In genomic region chr12:133108150-133108549, GRCh38 we compare ENCODE assay signal across 15 cellular contexts. TPM values are rescaled to one million over a fixed set of nuclear protein-coding genes. Genes with fewer than 3 reads are reported as not detected.
A peak's percentile ranks its signal among the peaks of the same experiment; 100 is the strongest.
DNase-seq lines count a peak whose midpoint lies in the region; ATAC-seq, FAIRE-seq and TF ChIP-seq lines count a peak whose summit lies in the region.
"Had no signal": no experiment of that assay in that cellular context is flagged by ENCODE, and none has a peak within 500 bp of the region (broad histone marks: within the 10 kb centered on the region; RNA-seq: fewer than 3 reads in every experiment).

No MANE protein-coding gene starts in this region.

- peaks cover 4 to 45% (median 39%) of the 10 kb centered on the region in 4 donors for H3K36me3 ChIP-seq in liver (ENCODE audit: control insufficient read depth in 4 of 4, insufficient read depth in 3 of 4, low read depth in 1 of 4, low read length in 3 of 4)
- peaks cover 6 to 31% of the 10 kb centered on the region in 2 experiments for H3K36me3 ChIP-seq in HepG2 (replicated peaks in 1 of 2; ENCODE audit: control insufficient read depth in 1 of 2, insufficient read depth in 2 of 2, low read length in 2 of 2)
- H3K36me3 ChIP-seq in kidney (ENCODE audit: control insufficient read depth in 1 of 2, insufficient read depth in 2 of 2, low read length in 2 of 2), result peaks cover 21 to 44% of the 10 kb centered on the region in 2 donors
- peaks cover 26 to 55% (median 36%) of the 10 kb centered on the region in 5 donors for H3K36me3 ChIP-seq in subcutaneous abdominal adipose tissue (ENCODE audit: control insufficient read depth in 5 of 5, insufficient read depth in 5 of 5, low read length in 5 of 5)

- no peak overlapping the region for H3K4me2 ChIP-seq in HepG2 (ENCODE audit: low read depth, low read length)

- 96% methylated on average over 2 of the region's 2 CpGs for WGBS in liver
- WGBS in HepG2 (ENCODE audit: low lambda C conversion rate), result 100% methylated on average over 2 of the region's 2 CpGs

- ATAC-seq in HepG2 (no peak), HG03378 (IDR thresholded peaks at IDR 0.05; ENCODE audit: unreplicated experiment) (no peak), GM18909 (IDR thresholded peaks at IDR 0.05; ENCODE audit: poor library complexity, unreplicated experiment) (no peak)
- ATAC-seq: CD8-positive, alpha-beta T cell; HCT116 had no signal

- no peak overlapping the region for H2AFZ ChIP-seq in HepG2 (ENCODE audit: low read length)
- H2AFZ ChIP-seq: GM23248 had no signal

- DNase-seq in HepG2 (ENCODE audit: low spot score) (no peak), coronary artery (ENCODE audit: low spot score) (no peak), kidney (no peak), AML-193 (lab: John Stamatoyannopoulos, UW) (no peak)
- DNase-seq: 8988T; ACHN; Caco-2; CD8-positive, alpha-beta T cell; DMS53; GM23248 had no signal

- no peak for TF ChIP-seq POLR2A in HepG2 (IDR thresholded peaks at IDR 0.05; ENCODE audit: insufficient read depth in 1 of 2, low read depth in 2 of 2, low read length in 2 of 2)

- no peak for TF ChIP-seq EP300 in HepG2 (IDR thresholded peaks at IDR 0.05; ENCODE audit: low read depth in 2 of 2, low read length in 2 of 2)
- no peak for TF ChIP-seq EP300 in HepG2 (CRISPR knock-in tag; IDR thresholded peaks at IDR 0.05; ENCODE audit: borderline replicate concordance)

- H3K79me2 ChIP-seq in HepG2 (ENCODE audit: insufficient read depth, low read length), result no peaks in the 10 kb centered on the region

- intact Hi-C loops in HepG2 (cut with micrococcal nuclease; ENCODE audit: unreplicated experiment), result no loop called here
- intact Hi-C loops in kidney (cut with DNase I), result loop anchor here (5.0 kb wide), 1 partner anchor 56 kb away; no protein-coding TSS in a partner anchor

- peaks cover 49 to 89% (median 73%) of the 10 kb centered on the region in 4 donors for H3K9me3 ChIP-seq in liver (ENCODE audit: control insufficient read depth in 4 of 4, low read length in 3 of 4)
- H3K9me3 ChIP-seq in HepG2 (ENCODE audit: low read length), result peaks cover 96% of the 10 kb centered on the region
- peaks cover 59 to 85% of the 10 kb centered on the region in 2 donors for H3K9me3 ChIP-seq in kidney (ENCODE audit: control insufficient read depth in 1 of 2, low read length in 2 of 2)
- peaks cover 73 to 96% (median 89%) of the 10 kb centered on the region in 5 donors for H3K9me3 ChIP-seq in subcutaneous abdominal adipose tissue (ENCODE audit: control insufficient read depth in 5 of 5, low read length in 5 of 5)

- H3K27ac ChIP-seq in liver (ENCODE audit: low read depth in 1 of 2, low read length in 2 of 2) (no peak overlapping the region), HepG2 (ENCODE audit: extremely low read length, insufficient read depth, low read length) (no peak overlapping the region), coronary artery (no peak overlapping the region), kidney (ENCODE audit: low read depth in 2 of 2, low read length in 2 of 2) (no peak overlapping the region), subcutaneous abdominal adipose tissue (ENCODE audit: low read depth, low read length) (no peak overlapping the region)
- H3K27ac ChIP-seq: GM23248 had no signal

- no peak for FAIRE-seq in HepG2 (lab: Jason Lieb, UNC)
- FAIRE-seq in kidney (lab: Jason Lieb, UNC), result no peak

- no peaks in the 10 kb centered on the region for H3K27me3 ChIP-seq in liver (ENCODE audit: control insufficient read depth in 4 of 4, insufficient read depth in 4 of 4, low read length in 3 of 4)
- H3K27me3 ChIP-seq in HepG2 (ENCODE audit: control insufficient read depth in 1 of 2, insufficient read depth in 2 of 2, low read length in 2 of 2), result no peaks in the 10 kb centered on the region
- no peaks in the 10 kb centered on the region for H3K27me3 ChIP-seq in subcutaneous abdominal adipose tissue (ENCODE audit: control insufficient read depth in 5 of 5, insufficient read depth in 4 of 5, low read length in 5 of 5)

- in situ Hi-C loops in HepG2 (cut with HindIII; ENCODE audit: extremely low pct_ligation_motif_present, low pct_unique_long_range_greater_than_20kb), result no loop called here

- no TSS peak for BruUV-seq in HepG2 (replicated peaks; lab: Mats Ljungman, UMichigan)

- CTCF ChIA-PET in HepG2 (lab: Yijun Ruan, JAX; ENCODE audit: low intra/inter-chr PET ratio, low total read pairs), result no interaction called here

- no peak overlapping the region for H3K9ac ChIP-seq in liver (ENCODE audit: low read depth in 1 of 2, low read length in 2 of 2)
- H3K9ac ChIP-seq in HepG2 (ENCODE audit: insufficient read depth, low read depth, low read length), result no peak overlapping the region
- no peak overlapping the region for H3K9ac ChIP-seq in kidney (ENCODE audit: low read length in 2 of 2)
- no peak overlapping the region for H3K9ac ChIP-seq in subcutaneous abdominal adipose tissue (ENCODE audit: low read length in 5 of 5)
- H3K9ac ChIP-seq: GM23248 had no signal

- H3K4me3 ChIP-seq in liver (ENCODE audit: low read depth in 1 of 3, low read length in 3 of 3), result peak overlapping the region in 2 of 3 donors; percentile 49 to 66
- no peak overlapping the region for H3K4me3 ChIP-seq in HepG2 (replicated peaks in 1 of 3; ENCODE audit: insufficient read depth in 1 of 3, low read depth in 2 of 3, low read length in 3 of 3)
- peak overlapping the region; percentile 27 for H3K4me3 ChIP-seq in coronary artery
- peak overlapping the region; percentile 4 to 8 for H3K4me3 ChIP-seq in kidney (ENCODE audit: low read length in 2 of 2)
- peak overlapping the region; percentile 36 to 65 (median 53) for H3K4me3 ChIP-seq in subcutaneous abdominal adipose tissue (ENCODE audit: low read depth in 1 of 5, low read length in 5 of 5)

- POLR2A ChIA-PET in HepG2 (lab: Yijun Ruan, JAX), result no interaction called here

- no peaks in the 10 kb centered on the region for H4K20me1 ChIP-seq in HepG2 (ENCODE audit: insufficient read depth, low read length)

- no peaks in the 10 kb centered on the region for H3K4me1 ChIP-seq in liver (ENCODE audit: control insufficient read depth in 4 of 4, insufficient read depth in 4 of 4, low read length in 3 of 4)
- H3K4me1 ChIP-seq in HepG2 (ENCODE audit: insufficient read depth, low read length), result no peaks in the 10 kb centered on the region
- H3K4me1 ChIP-seq in kidney (ENCODE audit: control insufficient read depth in 1 of 2, insufficient read depth in 1 of 2, low read depth in 1 of 2, low read length in 2 of 2), result no peaks in the 10 kb centered on the region
- no peaks in the 10 kb centered on the region for H3K4me1 ChIP-seq in subcutaneous abdominal adipose tissue (ENCODE audit: control insufficient read depth in 5 of 5, insufficient read depth in 5 of 5, low read length in 5 of 5)
- H3K4me1 ChIP-seq: Caco-2 had no signal

- TF ChIP-seq CTCF in liver (IDR thresholded peaks at IDR 0.05; ENCODE audit: low read depth, low read length, missing input control) (no peak), HepG2 (CRISPR knock-in tag; IDR thresholded peaks at IDR 0.05) (no peak), coronary artery (IDR thresholded peaks at IDR 0.05) (no peak), kidney (IDR thresholded peaks at IDR 0.05; ENCODE audit: borderline replicate concordance, extremely low read depth, insufficient read depth) (no peak)

- TF ChIP-seq RAD21 in liver (IDR thresholded peaks at IDR 0.05) (no peak), HepG2 (CRISPR knock-in tag; IDR thresholded peaks at IDR 0.05) (no peak)

RNA-seq across cellular contexts. Expression of gene ZNF891, which starts 21.9 kb away (rescaled TPM):
- total RNA-seq in liver (1 to 10 TPM in 1 of 2 donors, under 1 TPM in 1; 0.61 to 1.3 TPM), HepG2 (2016; rRNA removed; fragmentation: Illumina TruSeq; extraction: Trizol) (1.8 and 2.1 TPM in 2 replicates), kidney (3.1 TPM)
- polyA plus RNA-seq in liver (under 1 TPM; 0.13 to 0.29 TPM), HepG2 (2011; rRNA removed) (1.3 and 1.4 TPM in 2 replicates), kidney (ENCODE audit: insufficient read depth, low read depth, low replicate concordance) (0.39 TPM)
- 0.30 and 0.35 TPM in 2 replicates for total RNA-seq in HepG2 (2016; cell fraction: cytosol; rRNA removed; fragmentation: Illumina TruSeq; extraction: Trizol; ENCODE audit: low read depth)
- 1.7 and 2.1 TPM in 2 replicates for total RNA-seq in HepG2 (2016; cell fraction: insoluble cytoplasmic fraction; rRNA removed; fragmentation: Illumina TruSeq; extraction: Trizol)
- 0.65 and 0.87 TPM in 2 replicates for total RNA-seq in HepG2 (2016; cell fraction: membrane; rRNA removed; fragmentation: Illumina TruSeq; extraction: Trizol)
- 3.9 and 4.4 TPM in 2 replicates for total RNA-seq in HepG2 (2016; cell fraction: nucleus; rRNA removed; fragmentation: Illumina TruSeq; extraction: Trizol)
- 0.27 and 0.41 TPM in 2 replicates for polyA plus RNA-seq in HepG2 (2011; cell fraction: cytosol; rRNA removed)
- polyA plus RNA-seq in HepG2 (2011; cell fraction: nucleus; rRNA removed), result 1.9 and 3.1 TPM in 2 replicates
- 0.79 and 1.0 TPM in 2 replicates for polyA plus RNA-seq in HepG2 (2012)
- 0.11 and 0.20 TPM in 2 replicates for polyA plus RNA-seq in HepG2 (2016; cell fraction: cytosol; fragmentation: Illumina TruSeq; extraction: Trizol; ENCODE audit: low read depth)
- 0.79 and 0.83 TPM in 2 replicates for polyA plus RNA-seq in HepG2 (2016; cell fraction: insoluble cytoplasmic fraction; fragmentation: Illumina TruSeq; extraction: Trizol; ENCODE audit: low read depth)
- 0.19 and 0.26 TPM in 2 replicates for polyA plus RNA-seq in HepG2 (2016; cell fraction: membrane; fragmentation: Illumina TruSeq; extraction: Trizol; ENCODE audit: low read depth)
- 3.5 and 3.7 TPM in 2 replicates for polyA plus RNA-seq in HepG2 (2016; cell fraction: nucleus; fragmentation: Illumina TruSeq; extraction: Trizol; ENCODE audit: insufficient read depth, low read depth)
- polyA minus RNA-seq in HepG2 (2011; rRNA and poly(A)+ RNA removed; ENCODE audit: low replicate concordance), result 1.0 and 1.5 TPM in 2 replicates
- polyA minus RNA-seq in HepG2 (2011; cell fraction: cytosol; rRNA and poly(A)+ RNA removed), result 0.69 and 0.79 TPM in 2 replicates
- polyA minus RNA-seq in HepG2 (2011; cell fraction: nucleus; rRNA and poly(A)+ RNA removed), result 7.0 and 9.1 TPM in 2 replicates

RNA-seq across cellular contexts. Expression of gene ZNF10, which starts 22.3 kb away (rescaled TPM):
- total RNA-seq in liver (1 to 10 TPM; 5.4 to 5.6 TPM), HepG2 (2016; rRNA removed; fragmentation: Illumina TruSeq; extraction: Trizol) (6.5 and 8.9 TPM in 2 replicates), kidney (15.1 TPM)
- polyA plus RNA-seq in liver (1 to 10 TPM; 1.8 to 3.1 TPM), HepG2 (2011; rRNA removed) (2.9 and 4.3 TPM in 2 replicates), kidney (ENCODE audit: insufficient read depth, low read depth, low replicate concordance) (4.6 TPM)
- total RNA-seq in HepG2 (2016; cell fraction: cytosol; rRNA removed; fragmentation: Illumina TruSeq; extraction: Trizol; ENCODE audit: low read depth), result 1.2 and 3.3 TPM in 2 replicates
- total RNA-seq in HepG2 (2016; cell fraction: insoluble cytoplasmic fraction; rRNA removed; fragmentation: Illumina TruSeq; extraction: Trizol), result 5.8 and 8.0 TPM in 2 replicates
- total RNA-seq in HepG2 (2016; cell fraction: membrane; rRNA removed; fragmentation: Illumina TruSeq; extraction: Trizol), result 2.8 and 2.9 TPM in 2 replicates
- total RNA-seq in HepG2 (2016; cell fraction: nucleus; rRNA removed; fragmentation: Illumina TruSeq; extraction: Trizol), result 16.7 TPM in 2 replicates
- polyA plus RNA-seq in HepG2 (2011; cell fraction: cytosol; rRNA removed), result 3.1 and 3.3 TPM in 2 replicates
- 9.1 and 12.9 TPM in 2 replicates for polyA plus RNA-seq in HepG2 (2011; cell fraction: nucleus; rRNA removed)
- 3.7 and 4.5 TPM in 2 replicates for polyA plus RNA-seq in HepG2 (2012)
- polyA plus RNA-seq in HepG2 (2016; cell fraction: cytosol; fragmentation: Illumina TruSeq; extraction: Trizol; ENCODE audit: low read depth), result 0.14 and 0.41 TPM in 2 replicates
- 4.4 and 4.7 TPM in 2 replicates for polyA plus RNA-seq in HepG2 (2016; cell fraction: insoluble cytoplasmic fraction; fragmentation: Illumina TruSeq; extraction: Trizol; ENCODE audit: low read depth)
- polyA plus RNA-seq in HepG2 (2016; cell fraction: membrane; fragmentation: Illumina TruSeq; extraction: Trizol; ENCODE audit: low read depth), result 0.45 and 1.2 TPM in 2 replicates
- 24.2 and 24.8 TPM in 2 replicates for polyA plus RNA-seq in HepG2 (2016; cell fraction: nucleus; fragmentation: Illumina TruSeq; extraction: Trizol; ENCODE audit: insufficient read depth, low read depth)
- 11.9 and 16.4 TPM in 2 replicates for polyA minus RNA-seq in HepG2 (2011; rRNA and poly(A)+ RNA removed; ENCODE audit: low replicate concordance)
- 2.3 and 5.3 TPM in 2 replicates for polyA minus RNA-seq in HepG2 (2011; cell fraction: cytosol; rRNA and poly(A)+ RNA removed)
- 49.4 and 60.4 TPM in 2 replicates for polyA minus RNA-seq in HepG2 (2011; cell fraction: nucleus; rRNA and poly(A)+ RNA removed)

RNA-seq across cellular contexts. Expression of gene ZNF140, which starts 27.4 kb away (rescaled TPM):
- total RNA-seq in liver, result 10 to 100 TPM; 10.0 to 12.4 TPM
- 1 to 10 TPM; 5.2 to 6.3 TPM for polyA plus RNA-seq in liver
- total RNA-seq in HepG2 (2016; rRNA removed; fragmentation: Illumina TruSeq; extraction: Trizol), result 13.5 and 20.7 TPM in 2 replicates
- 6.5 and 7.5 TPM in 2 replicates for total RNA-seq in HepG2 (2016; cell fraction: cytosol; rRNA removed; fragmentation: Illumina TruSeq; extraction: Trizol; ENCODE audit: low read depth)
- 12.6 and 17.5 TPM in 2 replicates for total RNA-seq in HepG2 (2016; cell fraction: insoluble cytoplasmic fraction; rRNA removed; fragmentation: Illumina TruSeq; extraction: Trizol)
- total RNA-seq in HepG2 (2016; cell fraction: membrane; rRNA removed; fragmentation: Illumina TruSeq; extraction: Trizol), result 13.1 and 15.0 TPM in 2 replicates
- total RNA-seq in HepG2 (2016; cell fraction: nucleus; rRNA removed; fragmentation: Illumina TruSeq; extraction: Trizol), result 14.3 and 17.4 TPM in 2 replicates
- polyA plus RNA-seq in HepG2 (2011; rRNA removed), result 8.7 and 10.1 TPM in 2 replicates
- 3.8 and 6.7 TPM in 2 replicates for polyA plus RNA-seq in HepG2 (2011; cell fraction: cytosol; rRNA removed)
- polyA plus RNA-seq in HepG2 (2011; cell fraction: nucleus; rRNA removed), result 8.3 and 10.2 TPM in 2 replicates
- polyA plus RNA-seq in HepG2 (2012), result 7.8 and 8.7 TPM in 2 replicates
- 3.5 and 4.7 TPM in 2 replicates for polyA plus RNA-seq in HepG2 (2016; cell fraction: cytosol; fragmentation: Illumina TruSeq; extraction: Trizol; ENCODE audit: low read depth)
- polyA plus RNA-seq in HepG2 (2016; cell fraction: insoluble cytoplasmic fraction; fragmentation: Illumina TruSeq; extraction: Trizol; ENCODE audit: low read depth), result 14.4 and 14.6 TPM in 2 replicates
- 6.6 and 7.0 TPM in 2 replicates for polyA plus RNA-seq in HepG2 (2016; cell fraction: membrane; fragmentation: Illumina TruSeq; extraction: Trizol; ENCODE audit: low read depth)
- 16.4 and 19.4 TPM in 2 replicates for polyA plus RNA-seq in HepG2 (2016; cell fraction: nucleus; fragmentation: Illumina TruSeq; extraction: Trizol; ENCODE audit: insufficient read depth, low read depth)
- polyA minus RNA-seq in HepG2 (2011; rRNA and poly(A)+ RNA removed; ENCODE audit: low replicate concordance), result 2.8 and 16.2 TPM in 2 replicates
- 5.5 and 6.1 TPM in 2 replicates for polyA minus RNA-seq in HepG2 (2011; cell fraction: cytosol; rRNA and poly(A)+ RNA removed)
- polyA minus RNA-seq in HepG2 (2011; cell fraction: nucleus; rRNA and poly(A)+ RNA removed), result 40.0 and 42.0 TPM in 2 replicates
- 20.4 TPM for total RNA-seq in kidney
- polyA plus RNA-seq in kidney (ENCODE audit: insufficient read depth, low read depth, low replicate concordance), result 14.1 TPM

Comparison
In these comparisons a context has a peak if more than half of its experiments do, and no peak if none do; other contexts are left out.
1. H3K4me3 ChIP-seq: peak in liver (2 of 3), coronary artery (single experiment), kidney (2 of 2) and subcutaneous abdominal adipose tissue (5 of 5); none in HepG2 (0 of 3).